Comparison of ENCODE assay signal across 2 cellular contexts in the genomic region with DNA sequence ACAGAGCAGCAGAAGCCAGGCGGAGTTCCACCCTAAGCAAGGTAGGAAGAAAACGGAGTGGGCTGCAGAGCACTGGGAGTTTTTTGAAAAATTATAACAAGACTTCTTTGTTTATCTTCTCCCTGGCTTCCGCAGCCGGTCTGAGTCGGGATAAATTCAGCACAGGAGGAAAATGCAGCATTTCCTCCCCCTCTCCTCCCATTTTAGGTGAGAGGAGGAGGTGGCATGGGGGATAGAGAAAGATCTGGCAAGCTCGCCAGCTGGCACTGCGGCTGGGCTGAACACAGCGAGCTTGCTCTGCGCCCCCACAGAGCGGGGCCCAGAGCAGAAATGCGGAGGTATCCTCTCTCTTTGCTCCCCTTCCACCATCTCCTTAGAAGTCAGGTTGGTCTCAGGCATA.
TF ChIP-seq lines count a peak whose summit lies in the region.

No MANE protein-coding gene starts in this region.

TF ChIP-seq in IMR-90, 13 proteins besides CTCF, POLR2A, EP300 and RAD21:
- TF ChIP-seq MXI1 (IDR thresholded peaks at IDR 0.05; ENCODE audit: borderline replicate concordance, low read depth, low read length), result no peak
- TF ChIP-seq BHLHE40 (IDR thresholded peaks at IDR 0.05; ENCODE audit: low read depth, low read length), result no peak
- TF ChIP-seq, protein P1, sequence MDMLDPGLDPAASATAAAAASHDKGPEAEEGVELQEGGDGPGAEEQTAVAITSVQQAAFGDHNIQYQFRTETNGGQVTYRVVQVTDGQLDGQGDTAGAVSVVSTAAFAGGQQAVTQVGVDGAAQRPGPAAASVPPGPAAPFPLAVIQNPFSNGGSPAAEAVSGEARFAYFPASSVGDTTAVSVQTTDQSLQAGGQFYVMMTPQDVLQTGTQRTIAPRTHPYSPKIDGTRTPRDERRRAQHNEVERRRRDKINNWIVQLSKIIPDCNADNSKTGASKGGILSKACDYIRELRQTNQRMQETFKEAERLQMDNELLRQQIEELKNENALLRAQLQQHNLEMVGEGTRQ (IDR thresholded peaks at IDR 0.05; ENCODE audit: low read depth, low read length), result no peak
- no peak for TF ChIP-seq RCOR1 (IDR thresholded peaks at IDR 0.05; ENCODE audit: insufficient replicate concordance, low read length)
- no peak for TF ChIP-seq CHD1 (IDR thresholded peaks at IDR 0.05; ENCODE audit: low read depth, low read length)
- no peak for TF ChIP-seq SMC3 (IDR thresholded peaks at IDR 0.05; ENCODE audit: low read depth, low read length)

TF ChIP-seq in H1, 55 proteins besides CTCF, POLR2A, EP300 and RAD21:
- TF ChIP-seq TAF7 (optimal IDR thresholded peaks at IDR 0.05; ENCODE audit: borderline replicate concordance, low read depth, low read length) (no peak), SAP30 (IDR thresholded peaks at IDR 0.05; ENCODE audit: insufficient read depth, insufficient replicate concordance, low read length) (no peak), JUN (IDR thresholded peaks at IDR 0.05; ENCODE audit: low read depth, low read length) (no peak), SRF (IDR thresholded peaks at IDR 0.05; ENCODE audit: low read depth, low read length) (no peak), KDM5A (IDR thresholded peaks at IDR 0.05; ENCODE audit: low read length) (no peak), CBX8 (IDR thresholded peaks at IDR 0.05; ENCODE audit: borderline replicate concordance, low read depth, low read length) (no peak), HDAC6 (IDR thresholded peaks at IDR 0.05; ENCODE audit: low read depth, low read length) (no peak), BACH1 (IDR thresholded peaks at IDR 0.05; ENCODE audit: low read length) (no peak), TEAD4 (IDR thresholded peaks at IDR 0.05; ENCODE audit: low read depth, low read length) (no peak), BCL11A (IDR thresholded peaks at IDR 0.05; ENCODE audit: low read depth in 2 of 2, low read length in 2 of 2) (no peak), PHF8 (conservative IDR thresholded peaks at IDR 0.05; ENCODE audit: low read depth, low read length) (no peak), CTBP2 (IDR thresholded peaks at IDR 0.05; ENCODE audit: borderline replicate concordance, insufficient read depth, insufficient read length, low read length) (no peak), FOSL1 (IDR thresholded peaks at IDR 0.05; ENCODE audit: insufficient read depth, low read depth, low read length) (no peak), POLR2AphosphoS5 (IDR thresholded peaks at IDR 0.05; ENCODE audit: low read depth, low read length) (no peak)
- TF ChIP-seq, protein P2, sequence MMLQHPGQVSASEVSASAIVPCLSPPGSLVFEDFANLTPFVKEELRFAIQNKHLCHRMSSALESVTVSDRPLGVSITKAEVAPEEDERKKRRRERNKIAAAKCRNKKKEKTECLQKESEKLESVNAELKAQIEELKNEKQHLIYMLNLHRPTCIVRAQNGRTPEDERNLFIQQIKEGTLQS (IDR thresholded peaks at IDR 0.05; ENCODE audit: insufficient read depth, low read depth, low read length), result no peak
- TF ChIP-seq, protein P3, sequence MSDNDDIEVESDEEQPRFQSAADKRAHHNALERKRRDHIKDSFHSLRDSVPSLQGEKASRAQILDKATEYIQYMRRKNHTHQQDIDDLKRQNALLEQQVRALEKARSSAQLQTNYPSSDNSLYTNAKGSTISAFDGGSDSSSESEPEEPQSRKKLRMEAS (IDR thresholded peaks at IDR 0.05), result no peak
- TF ChIP-seq, protein P4, sequence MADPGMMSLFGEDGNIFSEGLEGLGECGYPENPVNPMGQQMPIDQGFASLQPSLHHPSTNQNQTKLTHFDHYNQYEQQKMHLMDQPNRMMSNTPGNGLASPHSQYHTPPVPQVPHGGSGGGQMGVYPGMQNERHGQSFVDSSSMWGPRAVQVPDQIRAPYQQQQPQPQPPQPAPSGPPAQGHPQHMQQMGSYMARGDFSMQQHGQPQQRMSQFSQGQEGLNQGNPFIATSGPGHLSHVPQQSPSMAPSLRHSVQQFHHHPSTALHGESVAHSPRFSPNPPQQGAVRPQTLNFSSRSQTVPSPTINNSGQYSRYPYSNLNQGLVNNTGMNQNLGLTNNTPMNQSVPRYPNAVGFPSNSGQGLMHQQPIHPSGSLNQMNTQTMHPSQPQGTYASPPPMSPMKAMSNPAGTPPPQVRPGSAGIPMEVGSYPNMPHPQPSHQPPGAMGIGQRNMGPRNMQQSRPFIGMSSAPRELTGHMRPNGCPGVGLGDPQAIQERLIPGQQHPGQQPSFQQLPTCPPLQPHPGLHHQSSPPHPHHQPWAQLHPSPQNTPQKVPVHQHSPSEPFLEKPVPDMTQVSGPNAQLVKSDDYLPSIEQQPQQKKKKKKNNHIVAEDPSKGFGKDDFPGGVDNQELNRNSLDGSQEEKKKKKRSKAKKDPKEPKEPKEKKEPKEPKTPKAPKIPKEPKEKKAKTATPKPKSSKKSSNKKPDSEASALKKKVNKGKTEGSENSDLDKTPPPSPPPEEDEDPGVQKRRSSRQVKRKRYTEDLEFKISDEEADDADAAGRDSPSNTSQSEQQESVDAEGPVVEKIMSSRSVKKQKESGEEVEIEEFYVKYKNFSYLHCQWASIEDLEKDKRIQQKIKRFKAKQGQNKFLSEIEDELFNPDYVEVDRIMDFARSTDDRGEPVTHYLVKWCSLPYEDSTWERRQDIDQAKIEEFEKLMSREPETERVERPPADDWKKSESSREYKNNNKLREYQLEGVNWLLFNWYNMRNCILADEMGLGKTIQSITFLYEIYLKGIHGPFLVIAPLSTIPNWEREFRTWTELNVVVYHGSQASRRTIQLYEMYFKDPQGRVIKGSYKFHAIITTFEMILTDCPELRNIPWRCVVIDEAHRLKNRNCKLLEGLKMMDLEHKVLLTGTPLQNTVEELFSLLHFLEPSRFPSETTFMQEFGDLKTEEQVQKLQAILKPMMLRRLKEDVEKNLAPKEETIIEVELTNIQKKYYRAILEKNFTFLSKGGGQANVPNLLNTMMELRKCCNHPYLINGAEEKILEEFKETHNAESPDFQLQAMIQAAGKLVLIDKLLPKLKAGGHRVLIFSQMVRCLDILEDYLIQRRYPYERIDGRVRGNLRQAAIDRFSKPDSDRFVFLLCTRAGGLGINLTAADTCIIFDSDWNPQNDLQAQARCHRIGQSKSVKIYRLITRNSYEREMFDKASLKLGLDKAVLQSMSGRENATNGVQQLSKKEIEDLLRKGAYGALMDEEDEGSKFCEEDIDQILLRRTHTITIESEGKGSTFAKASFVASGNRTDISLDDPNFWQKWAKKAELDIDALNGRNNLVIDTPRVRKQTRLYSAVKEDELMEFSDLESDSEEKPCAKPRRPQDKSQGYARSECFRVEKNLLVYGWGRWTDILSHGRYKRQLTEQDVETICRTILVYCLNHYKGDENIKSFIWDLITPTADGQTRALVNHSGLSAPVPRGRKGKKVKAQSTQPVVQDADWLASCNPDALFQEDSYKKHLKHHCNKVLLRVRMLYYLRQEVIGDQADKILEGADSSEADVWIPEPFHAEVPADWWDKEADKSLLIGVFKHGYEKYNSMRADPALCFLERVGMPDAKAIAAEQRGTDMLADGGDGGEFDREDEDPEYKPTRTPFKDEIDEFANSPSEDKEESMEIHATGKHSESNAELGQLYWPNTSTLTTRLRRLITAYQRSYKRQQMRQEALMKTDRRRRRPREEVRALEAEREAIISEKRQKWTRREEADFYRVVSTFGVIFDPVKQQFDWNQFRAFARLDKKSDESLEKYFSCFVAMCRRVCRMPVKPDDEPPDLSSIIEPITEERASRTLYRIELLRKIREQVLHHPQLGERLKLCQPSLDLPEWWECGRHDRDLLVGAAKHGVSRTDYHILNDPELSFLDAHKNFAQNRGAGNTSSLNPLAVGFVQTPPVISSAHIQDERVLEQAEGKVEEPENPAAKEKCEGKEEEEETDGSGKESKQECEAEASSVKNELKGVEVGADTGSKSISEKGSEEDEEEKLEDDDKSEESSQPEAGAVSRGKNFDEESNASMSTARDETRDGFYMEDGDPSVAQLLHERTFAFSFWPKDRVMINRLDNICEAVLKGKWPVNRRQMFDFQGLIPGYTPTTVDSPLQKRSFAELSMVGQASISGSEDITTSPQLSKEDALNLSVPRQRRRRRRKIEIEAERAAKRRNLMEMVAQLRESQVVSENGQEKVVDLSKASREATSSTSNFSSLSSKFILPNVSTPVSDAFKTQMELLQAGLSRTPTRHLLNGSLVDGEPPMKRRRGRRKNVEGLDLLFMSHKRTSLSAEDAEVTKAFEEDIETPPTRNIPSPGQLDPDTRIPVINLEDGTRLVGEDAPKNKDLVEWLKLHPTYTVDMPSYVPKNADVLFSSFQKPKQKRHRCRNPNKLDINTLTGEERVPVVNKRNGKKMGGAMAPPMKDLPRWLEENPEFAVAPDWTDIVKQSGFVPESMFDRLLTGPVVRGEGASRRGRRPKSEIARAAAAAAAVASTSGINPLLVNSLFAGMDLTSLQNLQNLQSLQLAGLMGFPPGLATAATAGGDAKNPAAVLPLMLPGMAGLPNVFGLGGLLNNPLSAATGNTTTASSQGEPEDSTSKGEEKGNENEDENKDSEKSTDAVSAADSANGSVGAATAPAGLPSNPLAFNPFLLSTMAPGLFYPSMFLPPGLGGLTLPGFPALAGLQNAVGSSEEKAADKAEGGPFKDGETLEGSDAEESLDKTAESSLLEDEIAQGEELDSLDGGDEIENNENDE (IDR thresholded peaks at IDR 0.05; ENCODE audit: insufficient replicate concordance, low read length), result no peak
